In the genomic region with DNA sequence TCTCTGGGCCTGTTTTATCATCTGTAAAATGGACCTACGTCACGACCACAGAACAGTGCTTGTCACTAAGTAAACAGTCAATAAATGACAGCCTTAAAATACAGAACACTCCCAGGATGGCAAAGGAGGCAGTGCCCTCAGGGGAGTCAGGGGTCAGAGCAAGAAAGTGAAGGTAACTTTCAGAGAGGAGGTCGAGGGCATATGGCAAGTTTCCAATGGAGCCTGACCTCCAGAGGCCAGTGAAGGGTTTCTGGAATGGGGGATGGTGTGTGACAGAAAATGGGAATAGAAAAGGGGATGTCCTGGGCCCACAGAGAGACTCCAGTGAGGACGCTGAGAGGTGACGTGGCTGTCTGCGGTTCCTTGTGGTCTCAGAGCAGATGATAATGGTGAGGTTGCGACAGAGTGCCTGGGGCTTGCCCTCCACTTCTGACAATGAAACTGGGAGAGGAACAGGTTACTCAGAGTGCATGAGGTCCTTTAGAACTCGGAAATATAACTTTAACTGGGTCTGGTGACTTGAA, we compare ENCODE assay signal across 8 cellular contexts.
DNase-seq lines count a peak whose midpoint lies in the region; ATAC-seq and TF ChIP-seq lines count a peak whose summit lies in the region.

No MANE protein-coding gene starts in this region.

- no peaks in the 10 kb centered on the region for H3K36me3 ChIP-seq in Karpas-422 (ENCODE audit: insufficient read depth, low read length)

- no peak for TF ChIP-seq CTCF in GM13977 (IDR thresholded peaks at IDR 0.05; ENCODE audit: extremely low read depth, insufficient read depth, missing control alignments)

- H2AFZ ChIP-seq in Karpas-422 (ENCODE audit: low read length), result no peak overlapping the region

- peak overlapping the region; percentile 28 to 37 for H3K4me3 Mint-ChIP-seq in activated T-cell treated with anti-CD3 and anti-CD28 coated beads, Interleukin-2, amount 50 U/mL, for 72 hours

- H3K4me2 ChIP-seq in Karpas-422 (ENCODE audit: low read depth, low read length, poor library complexity, severe bottlenecking), result no peak overlapping the region

- H3K27ac Mint-ChIP-seq in activated T-cell treated with anti-CD3 and anti-CD28 coated beads, Interleukin-2, amount 50 U/mL, for 72 hours, result peak overlapping the region; percentile 6

- intact Hi-C loops in sciatic nerve (cut with DNase I), result no loop called here

- no peak overlapping the region for H3K9ac ChIP-seq in Karpas-422 (ENCODE audit: low read length)

- no peaks in the 10 kb centered on the region for H3K9me3 ChIP-seq in Karpas-422 (ENCODE audit: low read length)

- H3K4me1 ChIP-seq in Karpas-422 (ENCODE audit: low read length), result peaks cover 8% of the 10 kb centered on the region

- no peaks in the 10 kb centered on the region for H3K27me3 Mint-ChIP-seq in activated T-cell treated with anti-CD3 and anti-CD28 coated beads, Interleukin-2, amount 50 U/mL, for 72 hours (ENCODE audit: low read depth)

- H3K4me3 ChIP-seq in Karpas-422 (ENCODE audit: low read length), result no peak overlapping the region

- peak; percentile 93 for ATAC-seq in HG02678 (IDR thresholded peaks at IDR 0.05; ENCODE audit: unreplicated experiment)
- peak; percentile 97 for ATAC-seq in activated T-cell treated with anti-CD3 and anti-CD28 coated beads, Interleukin-2, amount 50 U/mL, for 72 hours (replicated peaks in 1 of 2)
- peak; percentile 46 for ATAC-seq in sciatic nerve

- peaks cover 0 to 3% of the 10 kb centered on the region in 2 donors for H3K9me3 Mint-ChIP-seq in activated T-cell treated with anti-CD3 and anti-CD28 coated beads, Interleukin-2, amount 50 U/mL, for 72 hours

- no peaks in the 10 kb centered on the region for H3K79me2 ChIP-seq in Karpas-422 (ENCODE audit: low read length)

- no peaks in the 10 kb centered on the region for H3K9me2 ChIP-seq in Karpas-422 (replicated peaks; ENCODE audit: insufficient read depth, low read length)

- H3K36me3 Mint-ChIP-seq in activated T-cell treated with anti-CD3 and anti-CD28 coated beads, Interleukin-2, amount 50 U/mL, for 72 hours (ENCODE audit: insufficient read depth in 2 of 2), result peaks cover 0 to 5% of the 10 kb centered on the region in 2 donors

- H4K20me1 ChIP-seq in Karpas-422 (ENCODE audit: insufficient read depth, low read depth, low read length), result 0 out of 2 replicates have a peak, but pooled peaks cover 3% of the 10 kb centered on the region

- in situ Hi-C loops in GM13977 (cut with MboI; ENCODE audit: low pct_unique_long_range_greater_than_20kb, low sequenced_read_pairs, unreplicated experiment), result no loop called here

- peaks cover 18% of the 10 kb centered on the region for H3K4me1 Mint-ChIP-seq in activated T-cell treated with anti-CD3 and anti-CD28 coated beads, Interleukin-2, amount 50 U/mL, for 72 hours (ENCODE audit: low read depth)

- DNase-seq in GM13977 (ENCODE audit: low spot score), result peak; percentile 66
- DNase-seq in NOMO-1 treated with DMSO at 0.1 percent for 48 hours (lab: John Stamatoyannopoulos, UW; ENCODE audit: unreplicated experiment), result peak; percentile 99
- DNase-seq in activated T-cell treated with anti-CD3 and anti-CD28 coated beads, Interleukin-2, amount 50 U/mL, for 72 hours, result peak; percentile 73 to 74
- DNase-seq in sciatic nerve (ENCODE audit: low spot score), result no peak
- DNase-seq in Karpas-422, result no peak
- no peak for DNase-seq in NCI-H187 treated with DMSO at 0.1 percent for 48 hours (lab: John Stamatoyannopoulos, UW)
- DNase-seq in COR-L47 (lab: John Stamatoyannopoulos, UW), result no peak

- H3K27ac ChIP-seq in Karpas-422 (ENCODE audit: low read length), result no peak overlapping the region

- no peaks in the 10 kb centered on the region for H3K27me3 ChIP-seq in Karpas-422 (ENCODE audit: low read length)

Comparison
In these comparisons a context has a peak if more than half of its experiments do, and no peak if none do; other contexts are left out.
1. DNase-seq: peak in GM13977 (single experiment), NOMO-1 treated with DMSO at 0.1 percent for 48 hours (single experiment) and activated T-cell treated with anti-CD3 and anti-CD28 coated beads, Interleukin-2, amount 50 U/mL, for 72 hours (2 of 2); none in sciatic nerve (single experiment), Karpas-422 (single experiment), NCI-H187 treated with DMSO at 0.1 percent for 48 hours (single experiment) and COR-L47 (single experiment).
2. ATAC-seq: peak in every context shown above with its lines; median percentile 97 in activated T-cell treated with anti-CD3 and anti-CD28 coated beads, Interleukin-2, amount 50 U/mL, for 72 hours; 93 in HG02678; 46 in sciatic nerve.